ENCODE assay signal across 8 cellular contexts in genomic region chr19:35673121-35673804, GRCh38. TPM values are rescaled to one million over a fixed set of nuclear protein-coding genes. Genes with fewer than 3 reads are reported as not detected.
A peak's percentile ranks its signal among the peaks of the same experiment; 100 is the strongest.
DNase-seq lines count a peak whose midpoint lies in the region; ATAC-seq and TF ChIP-seq lines count a peak whose summit lies in the region.

No MANE protein-coding gene starts in this region.

- no peak overlapping the region for H3K9ac ChIP-seq in skeletal muscle satellite cell (ENCODE audit: low read depth, low read length)

- TF ChIP-seq CTCF in GM10248 (IDR thresholded peaks at IDR 0.05; ENCODE audit: control extremely low read depth, extremely low read depth, low read depth, missing control alignments), result no peak
- TF ChIP-seq CTCF in cardiac muscle cell (IDR thresholded peaks at IDR 0.05; ENCODE audit: low read depth, low read length), result no peak

- no peak for ATAC-seq in HG03520 (IDR thresholded peaks at IDR 0.05; ENCODE audit: unreplicated experiment)
- ATAC-seq in HG02678 (IDR thresholded peaks at IDR 0.05; ENCODE audit: unreplicated experiment), result no peak
- no peak for ATAC-seq in HG03469 (IDR thresholded peaks at IDR 0.05; ENCODE audit: unreplicated experiment)

- no peaks in the 10 kb centered on the region for H3K4me1 ChIP-seq in cardiac muscle cell (ENCODE audit: low read depth)
- H3K4me1 ChIP-seq in skeletal muscle satellite cell (ENCODE audit: control insufficient read depth, insufficient read depth, low read length), result peaks cover 4% of the 10 kb centered on the region

- CTCF ChIA-PET in GM10248 (lab: Yijun Ruan, JAX), result interaction anchor here (0.8 to 2.5 kb wide), 9 partner anchors 9 to 42 kb away, joined by 3 to 8 read pairs (median 4); partner anchors contain the start of gene COX6B1

- no peaks in the 10 kb centered on the region for H3K36me3 ChIP-seq in cardiac muscle cell
- H3K36me3 ChIP-seq in skeletal muscle satellite cell (ENCODE audit: insufficient read depth, low read length), result no peaks in the 10 kb centered on the region

- H3K4me3 ChIP-seq in cardiac muscle cell (peak overlapping the region; percentile 32), skeletal muscle satellite cell (ENCODE audit: low read length) (peak overlapping the region; percentile 65)

- DNase-seq in GM10248 (ENCODE audit: extremely low spot score) (peak; percentile 77), NCI-H69 (lab: John Stamatoyannopoulos, UW) (peak; percentile 32), cardiac muscle cell (ENCODE audit: low read depth in 1 of 2, low spot score in 1 of 2) (peak; percentile 38 to 63)
- peak; percentile 81 for DNase-seq in activated effector memory CD4-positive, alpha-beta T cell treated with anti-CD3 and anti-CD28 coated beads, Interleukin-2, amount 50 U/mL, for 16 hours

- H3K27me3 ChIP-seq in cardiac muscle cell (peaks cover 21% of the 10 kb centered on the region), skeletal muscle satellite cell (ENCODE audit: control insufficient read depth, insufficient read depth, low read length) (peaks cover 18% of the 10 kb centered on the region)

- no peak overlapping the region for H3K27ac ChIP-seq in cardiac muscle cell

- H3K4me2 ChIP-seq in skeletal muscle satellite cell (ENCODE audit: low read length), result peak overlapping the region; percentile 78

- no peaks in the 10 kb centered on the region for H3K9me3 ChIP-seq in cardiac muscle cell (ENCODE audit: low read depth)
- H3K9me3 ChIP-seq in skeletal muscle satellite cell (replicated peaks; ENCODE audit: low read length), result no peaks in the 10 kb centered on the region

- POLR2A ChIA-PET in GM10248 (lab: Yijun Ruan, JAX), result interaction anchor here (0.5 to 1.1 kb wide), 4 partner anchors 11 to 204 kb away, joined by 3 to 5 read pairs (median 4); partner anchors contain the start of gene COX6B1

RNA-seq across cellular contexts. Expression of gene UPK1A, which starts 6.9 kb away (rescaled TPM):
- 1.2 TPM in 1 of 2 replicates, not detected in the other for total RNA-seq in cardiac muscle cell
- polyA plus RNA-seq in cardiac muscle cell, result 0.67 and 1.4 TPM in 2 replicates
- total RNA-seq in skeletal muscle satellite cell (2012; rRNA removed), result not detected in 2 replicates

RNA-seq across cellular contexts. Expression of gene COX6B1, which starts 25.1 kb away (rescaled TPM):
- total RNA-seq in cardiac muscle cell, result 817 and 1,352 TPM in 2 replicates
- polyA plus RNA-seq in cardiac muscle cell, result 1,159 and 1,609 TPM in 2 replicates
- total RNA-seq in skeletal muscle satellite cell (2012; rRNA removed), result 284 and 373 TPM in 2 replicates

RNA-seq across cellular contexts. Expression of gene ZBTB32, which starts 31.1 kb away (rescaled TPM):
- total RNA-seq in cardiac muscle cell, result not detected in 2 replicates
- polyA plus RNA-seq in cardiac muscle cell, result 0.53 and 0.59 TPM in 2 replicates
- not detected in 2 replicates for total RNA-seq in skeletal muscle satellite cell (2012; rRNA removed)

RNA-seq across cellular contexts. Expression of gene ETV2, which starts 31.7 kb away (rescaled TPM):
- total RNA-seq in cardiac muscle cell, result 1.1 and 3.1 TPM in 2 replicates
- polyA plus RNA-seq in cardiac muscle cell, result 3.1 and 4.0 TPM in 2 replicates
- total RNA-seq in skeletal muscle satellite cell (2012; rRNA removed), result not detected in 2 replicates

RNA-seq across cellular contexts. Expression of gene RBM42, which starts 44.4 kb away (rescaled TPM):
- 128 and 146 TPM in 2 replicates for total RNA-seq in cardiac muscle cell
- polyA plus RNA-seq in cardiac muscle cell, result 161 and 170 TPM in 2 replicates
- total RNA-seq in skeletal muscle satellite cell (2012; rRNA removed), result 54.2 and 59.4 TPM in 2 replicates
